ENCODE assay signal across 8 cellular contexts in genomic region chr19:290539-291521, GRCh38. TPM values are rescaled to one million over a fixed set of nuclear protein-coding genes. Genes with fewer than 3 reads are reported as not detected.
A peak's percentile ranks its signal among the peaks of the same experiment; 100 is the strongest.
DNase-seq lines count a peak whose midpoint lies in the region; ATAC-seq and TF ChIP-seq lines count a peak whose summit lies in the region.

Gene PLPP2, minus strand, starts transcription at chr19:291403. Its CDS starts 67 bp downstream, at chr19:291336.

- H3K27ac ChIP-seq in A673 (ENCODE audit: low read depth, low read length, poor library complexity, severe bottlenecking) = no peak within 1 kb of the TSS
- H3K27ac ChIP-seq in HEK293 (ENCODE audit: extremely low read depth, low read depth, low read length) = peak within 1 kb of the TSS; percentile 16; the same call in 1 of the 2 replicates
- peak within 1 kb of the TSS in 1 of 10 donors; percentile 58 for H3K27ac ChIP-seq in heart right ventricle

- CTCF ChIA-PET in A673 (lab: Charles Lee) (no interaction called here), HEK293 (lab: Yijun Ruan, JAX) (no interaction called here)

- H3K4me1 ChIP-seq in A673 (ENCODE audit: insufficient read depth, low read length, poor library complexity, severe bottlenecking) = peaks cover 8% of the 10 kb centered on the region
- no peaks in the 10 kb centered on the region; the same call in 1 of the 2 replicates for H3K4me1 ChIP-seq in HEK293 (ENCODE audit: control insufficient read depth, insufficient read depth, low read length)
- peaks cover 9 to 37% (median 23%) of the 10 kb centered on the region in 9 donors for H3K4me1 ChIP-seq in heart right ventricle

- DNase-seq in A673 (ENCODE audit: low spot score) = no peak
- DNase-seq in activated gamma-delta T cell treated with anti-CD3 and anti-CD28 coated beads, Interleukin-2, amount 50 U/mL, for 16 hours (ENCODE audit: low read depth) = peak; percentile 27
- no peak for DNase-seq in heart right ventricle
- DNase-seq in posterior cingulate gyrus = peak; percentile 62 to 98 (median 78)
- no peak for DNase-seq in CD14-positive monocyte (ENCODE audit: low spot score)

- peaks cover 7% of the 10 kb centered on the region for H3K4me1 Mint-ChIP-seq in CD14-positive monocyte

- POLR2A ChIA-PET in A673 (lab: Charles Lee; ENCODE audit: low non-redundant PET) (no interaction called here), HEK293 (lab: Yijun Ruan, JAX) (no interaction called here)

- H3K27me3 ChIP-seq in A673 (replicated peaks; ENCODE audit: insufficient read depth, low read depth, low read length, poor library complexity) = peaks cover 32% of the 10 kb centered on the region
- H3K27me3 ChIP-seq in heart right ventricle = peaks cover 19 to 63% (median 52%) of the 10 kb centered on the region in 7 donors

- no TSS peak for BruUV-seq in A673 (replicated peaks; lab: Mats Ljungman, UMichigan)

- no peaks in the 10 kb centered on the region for H3K36me3 Mint-ChIP-seq in CD14-positive monocyte

- H3K4me3 Mint-ChIP-seq in CD14-positive monocyte = peak within 1 kb of the TSS in 1 of 2 donors; percentile 72

- peaks cover 0 to 13% (median 5%) of the 10 kb centered on the region in 7 donors for H3K9me3 Mint-ChIP-seq in CD14-positive monocyte

- WGBS in heart right ventricle, 2 donors = 4% methylated on average over 51 to 105 of the region's 108 CpGs

- intact Hi-C loops in A673 (cut with micrococcal nuclease; ENCODE audit: unreplicated experiment) (no loop called here), heart right ventricle (cut with DNase I) (no loop called here), posterior cingulate gyrus (cut with DNase I) (loop anchor here (10.0 kb wide), 1 partner anchor 54 kb away; the partner anchor contains the start of gene MIER2), CD14-positive monocyte (cut with micrococcal nuclease) (no loop called here)

- H3K27ac Mint-ChIP-seq in CD14-positive monocyte = no peak within 1 kb of the TSS

- ATAC-seq in heart right ventricle (peak in 2 of 8 donors; percentile 34 to 42), HG03175 (IDR thresholded peaks at IDR 0.05; ENCODE audit: unreplicated experiment) (no peak), GM21529 (IDR thresholded peaks at IDR 0.05; ENCODE audit: unreplicated experiment) (no peak)

- H3K9me3 ChIP-seq in A673 (ENCODE audit: low read depth, low read length, poor library complexity, severe bottlenecking) = no peaks in the 10 kb centered on the region
- no peaks in the 10 kb centered on the region for H3K9me3 ChIP-seq in HEK293 (ENCODE audit: control insufficient read depth, insufficient read depth, low read depth, low read length)
- no peaks in the 10 kb centered on the region for H3K9me3 ChIP-seq in heart right ventricle

- H3K36me3 ChIP-seq in A673 (ENCODE audit: insufficient read depth, low read length, poor library complexity, severe bottlenecking) (no peaks in the 10 kb centered on the region), HEK293 (ENCODE audit: control insufficient read depth in 2 of 2, insufficient read depth in 1 of 2, low read length in 2 of 2) (no peaks in the 10 kb centered on the region), heart right ventricle (no peaks in the 10 kb centered on the region)

- peaks cover 48 to 68% (median 63%) of the 10 kb centered on the region in 3 donors for H3K27me3 Mint-ChIP-seq in CD14-positive monocyte (ENCODE audit: low read depth in 3 of 3)

- H3K4me3 ChIP-seq in A673 (ENCODE audit: low read depth, low read length, poor library complexity, severe bottlenecking) (peak within 1 kb of the TSS; percentile 37), HEK293 (ENCODE audit: low read depth, low read length) (peak within 1 kb of the TSS; percentile 21), heart right ventricle (peak within 1 kb of the TSS; percentile 22 to 49 (median 40))

- no peak for TF ChIP-seq CTCF in A673 (conservative IDR thresholded peaks at IDR 0.05; ENCODE audit: low read depth, low read length)
- TF ChIP-seq CTCF in HEK293 (tag by site-specific recombination; IDR thresholded peaks at IDR 0.05) = no peak
- TF ChIP-seq CTCF in heart right ventricle (IDR thresholded peaks at IDR 0.05) = no peak
- TF ChIP-seq CTCF in CD14-positive monocyte (IDR thresholded peaks at IDR 0.05) = no peak

TF ChIP-seq in HEK293, 187 proteins besides CTCF, POLR2A, EP300 and RAD21:
- TF ChIP-seq ZBTB20 (tag by site-specific recombination; IDR thresholded peaks at IDR 0.05) (no peak), RBAK (tag by site-specific recombination; IDR thresholded peaks at IDR 0.05) (no peak), YY2 (tag by site-specific recombination; IDR thresholded peaks at IDR 0.05) (no peak)

RNA-seq across cellular contexts. Expression of gene PLPP2, which starts in this region (rescaled TPM):
- 2.6 and 3.1 TPM in 2 replicates for total RNA-seq in A673 (2021)
- total RNA-seq in heart right ventricle = 1 to 10 TPM in 2 of 10 donors, under 1 TPM in 8; 0.14 to 2.8 (median 0.62) TPM
- under 1 TPM; 0.80 to 0.91 TPM for polyA plus RNA-seq in heart right ventricle
- polyA plus RNA-seq in CD14-positive monocyte = not detected

Comparison
In these comparisons a context has a peak if more than half of its experiments do, and no peak if none do; other contexts are left out.
1. DNase-seq: peak in activated gamma-delta T cell treated with anti-CD3 and anti-CD28 coated beads, Interleukin-2, amount 50 U/mL, for 16 hours (single experiment) and posterior cingulate gyrus (10 of 10); none in A673 (single experiment), heart right ventricle (0 of 2) and CD14-positive monocyte (single experiment).
2. Peak in every context shown above with its lines, with median percentiles within 50 percentile points of each other: H3K4me3 ChIP-seq.